ENCODE assay signal across 14 cellular contexts in the genomic region with DNA sequence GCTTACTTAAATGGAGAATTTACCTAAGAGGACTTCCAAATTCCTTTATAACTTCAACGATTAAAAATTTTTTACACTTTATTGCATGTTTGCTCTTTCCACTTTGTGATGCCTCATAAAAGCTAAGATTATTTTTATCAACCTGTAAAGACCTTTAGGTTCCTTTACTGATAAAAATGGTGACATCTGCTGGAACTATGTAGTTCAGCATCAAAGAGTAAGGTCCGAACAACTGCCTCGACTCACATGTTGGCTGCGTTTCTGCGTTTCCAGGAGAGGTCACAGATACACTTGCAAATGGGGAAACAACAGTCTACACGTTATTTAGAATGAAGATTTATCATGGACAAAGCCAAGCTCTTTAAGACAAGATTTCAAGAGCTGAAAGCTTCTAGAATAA.
DNase-seq lines count a peak whose midpoint lies in the region; ATAC-seq and TF ChIP-seq lines count a peak whose summit lies in the region.
"Had no signal": no experiment of that assay in that cellular context is flagged by ENCODE, and none has a peak within 500 bp of the region (broad histone marks: within the 10 kb centered on the region; RNA-seq: fewer than 3 reads in every experiment).

No MANE protein-coding gene starts in this region.

- H3K27ac ChIP-seq in VCaP: no peak overlapping the region
- H3K27ac ChIP-seq: lower lobe of right lung had no signal

- TF ChIP-seq CTCF in LNCAP (IDR thresholded peaks at IDR 0.05) (peak; percentile 53), VCaP (conservative IDR thresholded peaks at IDR 0.05) (peak; percentile 58)

- no peak for ATAC-seq in GM19452 (IDR thresholded peaks at IDR 0.05; ENCODE audit: unreplicated experiment)
- ATAC-seq: lower lobe of right lung; natural killer cell treated with Interleukin-12 subunit alpha and Interleukin-12 subunit beta and Interleukin-15 and Interleukin-18, amount 100 ng/mL, for 72 hours had no signal

- DNase-seq in EL (peak; percentile 12), iris pigment epithelial cell (ENCODE audit: low read depth) (peak; percentile 22), amygdala (lab: John Stamatoyannopoulos, UW) (no peak)
- no peak for DNase-seq in central memory CD4-positive, alpha-beta T cell
- DNase-seq: activated CD4-positive, alpha-beta T cell treated with anti-CD3 and anti-CD28 coated beads, Interleukin-2, amount 10 ng/mL, durations not matched to agents 7 days and 5 days; activated T-cell treated with anti-CD3 and anti-CD28 coated beads, Interleukin-2, amount 50 U/mL, for 1 hour; lower lobe of right lung; NCI-H187; SIG-M5; substantia nigra had no signal

Comparison
In these comparisons a context has a peak if more than half of its experiments do, and no peak if none do; other contexts are left out.
1. DNase-seq: peak in EL (single experiment) and iris pigment epithelial cell (single experiment); none in central memory CD4-positive, alpha-beta T cell (single experiment) and amygdala (0 of 56).